In genomic region chr6:31730631-31731086, GRCh38 we compare ENCODE assay signal across 9 cellular contexts. TPM values are rescaled to one million over a fixed set of nuclear protein-coding genes. Genes with fewer than 3 reads are reported as not detected.
DNase-seq lines count a peak whose midpoint lies in the region; ATAC-seq, FAIRE-seq and TF ChIP-seq lines count a peak whose summit lies in the region.
"Had no signal": no experiment of that assay in that cellular context is flagged by ENCODE, and none has a peak within 500 bp of the region (broad histone marks: within the 10 kb centered on the region; RNA-seq: fewer than 3 reads in every experiment).

No MANE protein-coding gene starts in this region.

- peaks cover 37% of the 10 kb centered on the region for H3K36me3 Mint-ChIP-seq in activated T-helper 1 cell treated with anti-CD3 and anti-CD28 coated beads, Interleukin-12 subunit alpha, Interleukin-12 subunit beta, Interleukin-2, Interleukin-4 antibody, amounts not matched to agents 30 ng/mL and 10 ng/mL and 1 ng/mL, durations not matched to agents 14 hours and 24 hours and 36 hours (ENCODE audit: low read depth)

- POLR2A ChIA-PET in SK-N-SH (lab: Yijun Ruan, JAX) = interaction anchor here (1.0 to 2.0 kb wide), 6 partner anchors 10 to 104 kb away, joined by 3 to 10 read pairs (median 4); partner anchors contain the start of genes HSPA1B and VARS1

- H3K27ac Mint-ChIP-seq in activated T-helper 1 cell treated with anti-CD3 and anti-CD28 coated beads, Interleukin-12 subunit alpha, Interleukin-12 subunit beta, Interleukin-2, Interleukin-4 antibody, amounts not matched to agents 30 ng/mL and 10 ng/mL and 1 ng/mL, durations not matched to agents 14 hours and 24 hours and 36 hours = peak overlapping the region; percentile 45
- H3K27ac Mint-ChIP-seq in stimulated activated naive CD8-positive, alpha-beta T cell treated with anti-CD3 and anti-CD28 coated beads, Interleukin-15, amount 100 ng/mL, for 72 hours = peak overlapping the region in 1 of 2 donors; percentile 42

- H3K79me2 ChIP-seq in SK-N-SH (ENCODE audit: insufficient read depth) (peaks cover 57% of the 10 kb centered on the region), keratinocyte (ENCODE audit: control insufficient read depth, insufficient read depth, low read length) (peaks cover 26% of the 10 kb centered on the region)

- H3K36me3 ChIP-seq in SK-N-SH (replicated peaks in 1 of 2; ENCODE audit: control insufficient read depth in 1 of 2, insufficient read depth in 2 of 2, low read length in 1 of 2) (peaks cover 51 to 60% of the 10 kb centered on the region in 2 experiments), keratinocyte (ENCODE audit: control insufficient read depth in 2 of 2, extremely low read depth in 1 of 2, insufficient read depth in 2 of 2, low read length in 2 of 2) (peaks cover 29 to 43% of the 10 kb centered on the region in 2 experiments)

- ATAC-seq in SK-N-SH treated with all-trans-retinoic acid at 6 μM for 48 hours (no peak), GM18498 (IDR thresholded peaks at IDR 0.05; ENCODE audit: unreplicated experiment) (no peak)
- no peak for ATAC-seq in stimulated activated naive CD8-positive, alpha-beta T cell treated with anti-CD3 and anti-CD28 coated beads, Interleukin-15, amount 100 ng/mL, for 72 hours

- H3K4me3 ChIP-seq in SK-N-SH (ENCODE audit: low read depth in 2 of 2, low read length in 1 of 2) (peak overlapping the region in 1 of 2 experiments; percentile 93; a peak in 2 of 4 replicates), keratinocyte (ENCODE audit: control insufficient read depth in 2 of 3, extremely low read depth in 1 of 3, insufficient read depth in 2 of 3, low read depth in 1 of 3, low read length in 3 of 3) (no peak overlapping the region)

- no peak for DNase-seq in SK-N-SH
- DNase-seq in activated T-helper 1 cell treated with anti-CD3 and anti-CD28 coated beads, Interleukin-12 subunit alpha, Interleukin-12 subunit beta, Interleukin-2, Interleukin-4 antibody, amounts not matched to agents 30 ng/mL and 10 ng/mL and 1 ng/mL, durations not matched to agents 14 hours and 24 hours and 36 hours (ENCODE audit: low spot score) = no peak
- DNase-seq in keratinocyte (ENCODE audit: low read depth, low spot score) = no peak
- DNase-seq in stimulated activated naive CD8-positive, alpha-beta T cell treated with anti-CD3 and anti-CD28 coated beads, Interleukin-15, amount 100 ng/mL, for 72 hours = no peak
- DNase-seq in mesenteric fat pad (ENCODE audit: low spot score) = no peak
- no peak for DNase-seq in activated gamma-delta T cell (lab: John Stamatoyannopoulos, UW)
- DNase-seq: NCI-H1436 treated with DMSO at 0.1 percent for 48 hours had no signal

- H3K4me1 ChIP-seq in SK-N-SH (ENCODE audit: control insufficient read depth in 1 of 2, insufficient read depth in 2 of 2, low read depth in 1 of 2, low read length in 1 of 2) (peaks cover 21 to 25% of the 10 kb centered on the region in 2 experiments; a peak in 2 of 4 replicates), keratinocyte (ENCODE audit: control insufficient read depth, extremely low read depth, insufficient read depth, low read length) (peaks cover 25% of the 10 kb centered on the region)

- no peaks in the 10 kb centered on the region for H3K9me3 Mint-ChIP-seq in activated T-helper 1 cell treated with anti-CD3 and anti-CD28 coated beads, Interleukin-12 subunit alpha, Interleukin-12 subunit beta, Interleukin-2, Interleukin-4 antibody, amounts not matched to agents 30 ng/mL and 10 ng/mL and 1 ng/mL, durations not matched to agents 14 hours and 24 hours and 36 hours
- H3K9me3 Mint-ChIP-seq in stimulated activated naive CD8-positive, alpha-beta T cell treated with anti-CD3 and anti-CD28 coated beads, Interleukin-15, amount 100 ng/mL, for 72 hours = no peaks in the 10 kb centered on the region

- CTCF ChIA-PET in SK-N-SH (lab: Yijun Ruan, JAX) = interaction anchor here (0.6 to 7.3 kb wide), 17 partner anchors 9 to 220 kb away, joined by 3 to 45 read pairs (median 5); partner anchors contain the start of genes ABHD16A, ATP6V1G2, GPANK1 and LSM2

- no peaks in the 10 kb centered on the region for H3K27me3 ChIP-seq in SK-N-SH (ENCODE audit: insufficient read depth)
- H3K27me3 ChIP-seq in keratinocyte (ENCODE audit: control insufficient read depth, extremely low read depth, insufficient read depth, low read length) = no peaks in the 10 kb centered on the region

- H3K9me1 ChIP-seq in keratinocyte (ENCODE audit: control insufficient read depth, extremely low read depth, insufficient read depth, low read length) = peaks cover 4% of the 10 kb centered on the region

- no peaks in the 10 kb centered on the region for H3K9me2 ChIP-seq in SK-N-SH

- H3K4me2 ChIP-seq in SK-N-SH (peak overlapping the region; percentile 98), keratinocyte (ENCODE audit: control insufficient read depth, extremely low read depth, insufficient read depth, low read depth, low read length) (peak overlapping the region; percentile 91)

- H3K9ac ChIP-seq in SK-N-SH (peak overlapping the region; percentile 98; the same call in 1 of the 2 replicates), keratinocyte (ENCODE audit: control insufficient read depth, extremely low read depth, insufficient read depth, low read length) (no peak overlapping the region)

- intact Hi-C loops in activated T-helper 1 cell treated with anti-CD3 and anti-CD28 coated beads, Interleukin-12 subunit alpha, Interleukin-12 subunit beta, Interleukin-2, Interleukin-4 antibody, amounts not matched to agents 30 ng/mL and 10 ng/mL and 1 ng/mL, durations not matched to agents 14 hours and 24 hours and 36 hours (cut with micrococcal nuclease) = no loop called here

- H3K9me3 ChIP-seq in SK-N-SH (no peaks in the 10 kb centered on the region), keratinocyte (ENCODE audit: control insufficient read depth, low read depth, low read length) (no peaks in the 10 kb centered on the region)

- TF ChIP-seq RAD21 in SK-N-SH (IDR thresholded peaks at IDR 0.05; ENCODE audit: low read length) = no peak

- H4K20me1 ChIP-seq in SK-N-SH (ENCODE audit: insufficient read depth) (peaks cover 27% of the 10 kb centered on the region), keratinocyte (ENCODE audit: control insufficient read depth, extremely low read depth, insufficient read depth, low read length) (peaks cover 19% of the 10 kb centered on the region)

- peaks cover 56% of the 10 kb centered on the region for H3K4me1 Mint-ChIP-seq in activated T-helper 1 cell treated with anti-CD3 and anti-CD28 coated beads, Interleukin-12 subunit alpha, Interleukin-12 subunit beta, Interleukin-2, Interleukin-4 antibody, amounts not matched to agents 30 ng/mL and 10 ng/mL and 1 ng/mL, durations not matched to agents 14 hours and 24 hours and 36 hours (ENCODE audit: low read depth)
- peaks cover 81% of the 10 kb centered on the region for H3K4me1 Mint-ChIP-seq in stimulated activated naive CD8-positive, alpha-beta T cell treated with anti-CD3 and anti-CD28 coated beads, Interleukin-15, amount 100 ng/mL, for 72 hours

- H2AFZ ChIP-seq in SK-N-SH (ENCODE audit: low read depth) (no peak overlapping the region), keratinocyte (ENCODE audit: control insufficient read depth, low read length) (no peak overlapping the region)

- 97% methylated on average over 11 of the region's 11 CpGs for WGBS in SK-N-SH (ENCODE audit: low lambda C conversion rate)

- H3K27ac ChIP-seq in SK-N-SH (ENCODE audit: low read depth in 2 of 2, low read length in 1 of 2) (peak overlapping the region; percentile 94; a peak in 3 of 4 replicates), keratinocyte (ENCODE audit: control insufficient read depth, insufficient read depth, low read length) (no peak overlapping the region)

- FAIRE-seq in keratinocyte (lab: Jason Lieb, UNC) = no peak

- dilution Hi-C loops in keratinocyte (cut with MboI; ENCODE audit: extremely low pct_ligation_motif_present, low sequenced_read_pairs) = no loop called here

- H3F3A ChIP-seq in SK-N-SH (replicated peaks; ENCODE audit: insufficient read depth) = peaks cover 51% of the 10 kb centered on the region

- H3K4me3 Mint-ChIP-seq in activated T-helper 1 cell treated with anti-CD3 and anti-CD28 coated beads, Interleukin-12 subunit alpha, Interleukin-12 subunit beta, Interleukin-2, Interleukin-4 antibody, amounts not matched to agents 30 ng/mL and 10 ng/mL and 1 ng/mL, durations not matched to agents 14 hours and 24 hours and 36 hours = peak overlapping the region; percentile 95
- H3K4me3 Mint-ChIP-seq in stimulated activated naive CD8-positive, alpha-beta T cell treated with anti-CD3 and anti-CD28 coated beads, Interleukin-15, amount 100 ng/mL, for 72 hours = peak overlapping the region; percentile 89

- TF ChIP-seq EP300 in SK-N-SH (IDR thresholded peaks at IDR 0.05; ENCODE audit: borderline replicate concordance in 1 of 2, low read depth in 1 of 2, low read length in 1 of 2) = no peak

- H3K27me3 Mint-ChIP-seq in activated T-helper 1 cell treated with anti-CD3 and anti-CD28 coated beads, Interleukin-12 subunit alpha, Interleukin-12 subunit beta, Interleukin-2, Interleukin-4 antibody, amounts not matched to agents 30 ng/mL and 10 ng/mL and 1 ng/mL, durations not matched to agents 14 hours and 24 hours and 36 hours (ENCODE audit: insufficient read depth) = no peaks in the 10 kb centered on the region
- H3K27me3 Mint-ChIP-seq in stimulated activated naive CD8-positive, alpha-beta T cell treated with anti-CD3 and anti-CD28 coated beads, Interleukin-15, amount 100 ng/mL, for 72 hours = no peaks in the 10 kb centered on the region

- TF ChIP-seq CTCF in SK-N-SH (IDR thresholded peaks at IDR 0.05) (no peak), keratinocyte (optimal IDR thresholded peaks at IDR 0.05 in 1 of 3, IDR thresholded peaks at IDR 0.05 in 1 of 3, conservative IDR thresholded peaks at IDR 0.05 in 1 of 3; ENCODE audit: extremely low read depth in 1 of 3, insufficient read depth in 2 of 3, low read length in 3 of 3) (no peak)

RNA-seq across cellular contexts. Expression of gene DDAH2, which starts 1.6 kb away (rescaled TPM):
- polyA plus RNA-seq in SK-N-SH (2012; rRNA removed) (147 and 180 TPM in 2 replicates), keratinocyte (3.0 to 6.7 TPM (median 3.1 TPM) in 3 replicates)
- polyA plus RNA-seq in SK-N-SH (2012; cell fraction: cytosol; rRNA removed) = 91.7 and 126 TPM in 2 replicates
- polyA plus RNA-seq in SK-N-SH (2012; cell fraction: nucleus; rRNA removed) = 130 and 185 TPM in 2 replicates
- total RNA-seq in activated T-helper 1 cell treated with anti-CD3 and anti-CD28 coated beads, Interleukin-12 subunit alpha, Interleukin-12 subunit beta, Interleukin-2, Interleukin-4 antibody, amounts not matched to agents 30 ng/mL and 10 ng/mL and 1 ng/mL, durations not matched to agents 14 hours and 24 hours and 36 hours = 4.9 and 5.7 TPM in 2 replicates
- polyA plus RNA-seq in keratinocyte (2011; ENCODE audit: low read depth) = 9.8 TPM
- 4.0 and 8.0 TPM in 2 replicates for polyA plus RNA-seq in keratinocyte (2011; cell fraction: cytosol; rRNA removed)
- 7.7 and 10.1 TPM in 2 replicates for polyA plus RNA-seq in keratinocyte (2011; cell fraction: nucleus; rRNA removed)
- polyA plus RNA-seq in keratinocyte (2012; ENCODE audit: low replicate concordance) = 5.5 and 20.4 TPM in 2 replicates
- polyA minus RNA-seq in keratinocyte = 1.6 to 5.6 TPM (median 2.6 TPM) in 3 replicates
- 4.0 TPM for polyA minus RNA-seq in keratinocyte (2011; cell fraction: cytosol; rRNA and poly(A)+ RNA removed)
- 1.2 and 2.5 TPM in 2 replicates for polyA minus RNA-seq in keratinocyte (2011; cell fraction: nucleus; rRNA and poly(A)+ RNA removed)
- total RNA-seq in mesenteric fat pad = 123 TPM

RNA-seq across cellular contexts. Expression of gene CLIC1, which starts 5.7 kb away (rescaled TPM):
- polyA plus RNA-seq in SK-N-SH (2012; rRNA removed) = 520 and 569 TPM in 2 replicates
- polyA plus RNA-seq in SK-N-SH (2012; cell fraction: cytosol; rRNA removed) = 391 and 518 TPM in 2 replicates
- 233 and 286 TPM in 2 replicates for polyA plus RNA-seq in SK-N-SH (2012; cell fraction: nucleus; rRNA removed)
- 398 and 399 TPM in 2 replicates for total RNA-seq in activated T-helper 1 cell treated with anti-CD3 and anti-CD28 coated beads, Interleukin-12 subunit alpha, Interleukin-12 subunit beta, Interleukin-2, Interleukin-4 antibody, amounts not matched to agents 30 ng/mL and 10 ng/mL and 1 ng/mL, durations not matched to agents 14 hours and 24 hours and 36 hours
- polyA plus RNA-seq in keratinocyte = 759 to 873 TPM (median 832 TPM) in 3 replicates
- polyA plus RNA-seq in keratinocyte (2011; ENCODE audit: low read depth) = 179 TPM
- 745 and 872 TPM in 2 replicates for polyA plus RNA-seq in keratinocyte (2011; cell fraction: cytosol; rRNA removed)
- polyA plus RNA-seq in keratinocyte (2011; cell fraction: nucleus; rRNA removed) = 529 and 614 TPM in 2 replicates
- 410 and 713 TPM in 2 replicates for polyA plus RNA-seq in keratinocyte (2012; ENCODE audit: low replicate concordance)
- 523 to 625 TPM (median 598 TPM) in 3 replicates for polyA minus RNA-seq in keratinocyte
- 418 TPM for polyA minus RNA-seq in keratinocyte (2011; cell fraction: cytosol; rRNA and poly(A)+ RNA removed)
- polyA minus RNA-seq in keratinocyte (2011; cell fraction: nucleus; rRNA and poly(A)+ RNA removed) = 155 and 178 TPM in 2 replicates
- 408 TPM for total RNA-seq in mesenteric fat pad

RNA-seq across cellular contexts. Expression of gene MPIG6B, which starts 7.5 kb away (rescaled TPM):
- not detected in 2 replicates for polyA plus RNA-seq in SK-N-SH (2012; rRNA removed)
- polyA plus RNA-seq in SK-N-SH (2012; cell fraction: cytosol; rRNA removed) = not detected in 2 replicates
- polyA plus RNA-seq in SK-N-SH (2012; cell fraction: nucleus; rRNA removed) = not detected in 2 replicates
- not detected in 2 replicates for total RNA-seq in activated T-helper 1 cell treated with anti-CD3 and anti-CD28 coated beads, Interleukin-12 subunit alpha, Interleukin-12 subunit beta, Interleukin-2, Interleukin-4 antibody, amounts not matched to agents 30 ng/mL and 10 ng/mL and 1 ng/mL, durations not matched to agents 14 hours and 24 hours and 36 hours
- 0.06 to 0.21 TPM (median 0.10 TPM) in 3 replicates for polyA plus RNA-seq in keratinocyte
- 0.19 TPM for polyA plus RNA-seq in keratinocyte (2011; ENCODE audit: low read depth)
- 0.06 and 0.12 TPM in 2 replicates for polyA plus RNA-seq in keratinocyte (2011; cell fraction: cytosol; rRNA removed)
- 0.57 and 0.65 TPM in 2 replicates for polyA plus RNA-seq in keratinocyte (2011; cell fraction: nucleus; rRNA removed)
- polyA plus RNA-seq in keratinocyte (2012; ENCODE audit: low replicate concordance) = 0.09 and 2.5 TPM in 2 replicates
- polyA minus RNA-seq in keratinocyte = 0.20 TPM in 1 of 3 replicates, not detected in the others
- not detected for polyA minus RNA-seq in keratinocyte (2011; cell fraction: cytosol; rRNA and poly(A)+ RNA removed)
- not detected in 2 replicates for polyA minus RNA-seq in keratinocyte (2011; cell fraction: nucleus; rRNA and poly(A)+ RNA removed)
- not detected for total RNA-seq in mesenteric fat pad

RNA-seq across cellular contexts. Expression of gene LY6G6C, which starts 9.1 kb away (rescaled TPM):
- 0.08 TPM in 1 of 2 replicates, not detected in the other for polyA plus RNA-seq in SK-N-SH (2012; rRNA removed)
- not detected in 2 replicates for polyA plus RNA-seq in SK-N-SH (2012; cell fraction: cytosol; rRNA removed)
- polyA plus RNA-seq in SK-N-SH (2012; cell fraction: nucleus; rRNA removed) = 0.36 and 0.37 TPM in 2 replicates
- total RNA-seq in activated T-helper 1 cell treated with anti-CD3 and anti-CD28 coated beads, Interleukin-12 subunit alpha, Interleukin-12 subunit beta, Interleukin-2, Interleukin-4 antibody, amounts not matched to agents 30 ng/mL and 10 ng/mL and 1 ng/mL, durations not matched to agents 14 hours and 24 hours and 36 hours = not detected in 2 replicates
- polyA plus RNA-seq in keratinocyte = 2.3 to 3.1 TPM (median 2.4 TPM) in 3 replicates
- 25.5 TPM for polyA plus RNA-seq in keratinocyte (2011; ENCODE audit: low read depth)
- polyA plus RNA-seq in keratinocyte (2011; cell fraction: cytosol; rRNA removed) = 2.8 and 4.9 TPM in 2 replicates
- polyA plus RNA-seq in keratinocyte (2011; cell fraction: nucleus; rRNA removed) = 5.9 and 7.2 TPM in 2 replicates
- polyA plus RNA-seq in keratinocyte (2012; ENCODE audit: low replicate concordance) = 2.6 and 230 TPM in 2 replicates
- polyA minus RNA-seq in keratinocyte = 4.5 to 5.1 TPM (median 4.6 TPM) in 3 replicates
- not detected for polyA minus RNA-seq in keratinocyte (2011; cell fraction: cytosol; rRNA and poly(A)+ RNA removed)
- polyA minus RNA-seq in keratinocyte (2011; cell fraction: nucleus; rRNA and poly(A)+ RNA removed) = 3.0 and 6.8 TPM in 2 replicates
- total RNA-seq in mesenteric fat pad = not detected

RNA-seq across cellular contexts. Expression of gene MSH5, which starts 9.1 kb away (rescaled TPM):
- 16.0 and 19.5 TPM in 2 replicates for polyA plus RNA-seq in SK-N-SH (2012; rRNA removed)
- 4.2 and 5.4 TPM in 2 replicates for polyA plus RNA-seq in SK-N-SH (2012; cell fraction: cytosol; rRNA removed)
- polyA plus RNA-seq in SK-N-SH (2012; cell fraction: nucleus; rRNA removed) = 143 and 155 TPM in 2 replicates
- 80.5 and 83.4 TPM in 2 replicates for total RNA-seq in activated T-helper 1 cell treated with anti-CD3 and anti-CD28 coated beads, Interleukin-12 subunit alpha, Interleukin-12 subunit beta, Interleukin-2, Interleukin-4 antibody, amounts not matched to agents 30 ng/mL and 10 ng/mL and 1 ng/mL, durations not matched to agents 14 hours and 24 hours and 36 hours
- polyA plus RNA-seq in keratinocyte = 9.4 to 14.8 TPM (median 11.4 TPM) in 3 replicates
- polyA plus RNA-seq in keratinocyte (2011; ENCODE audit: low read depth) = 3.5 TPM
- polyA plus RNA-seq in keratinocyte (2011; cell fraction: cytosol; rRNA removed) = 2.8 and 3.0 TPM in 2 replicates
- 70.2 and 88.1 TPM in 2 replicates for polyA plus RNA-seq in keratinocyte (2011; cell fraction: nucleus; rRNA removed)
- 5.7 and 8.1 TPM in 2 replicates for polyA plus RNA-seq in keratinocyte (2012; ENCODE audit: low replicate concordance)
- polyA minus RNA-seq in keratinocyte = 11.4 to 26.0 TPM (median 11.9 TPM) in 3 replicates
- polyA minus RNA-seq in keratinocyte (2011; cell fraction: cytosol; rRNA and poly(A)+ RNA removed) = 4.6 TPM
- 16.9 and 24.6 TPM in 2 replicates for polyA minus RNA-seq in keratinocyte (2011; cell fraction: nucleus; rRNA and poly(A)+ RNA removed)
- total RNA-seq in mesenteric fat pad = 14.8 TPM

Comparison
In these comparisons a context has a peak if more than half of its experiments do, and no peak if none do; other contexts are left out.
1. RNA of gene DDAH2, which starts 1.6 kb away (total RNA-seq): 123 TPM in mesenteric fat pad (single experiment); 4.9 to 5.7 TPM in activated T-helper 1 cell treated with anti-CD3 and anti-CD28 coated beads, Interleukin-12 subunit alpha, Interleukin-12 subunit beta, Interleukin-2, Interleukin-4 antibody, amounts not matched to agents 30 ng/mL and 10 ng/mL and 1 ng/mL, durations not matched to agents 14 hours and 24 hours and 36 hours; every median in the first group is over 10 times any median in the second.